In the genomic region with DNA sequence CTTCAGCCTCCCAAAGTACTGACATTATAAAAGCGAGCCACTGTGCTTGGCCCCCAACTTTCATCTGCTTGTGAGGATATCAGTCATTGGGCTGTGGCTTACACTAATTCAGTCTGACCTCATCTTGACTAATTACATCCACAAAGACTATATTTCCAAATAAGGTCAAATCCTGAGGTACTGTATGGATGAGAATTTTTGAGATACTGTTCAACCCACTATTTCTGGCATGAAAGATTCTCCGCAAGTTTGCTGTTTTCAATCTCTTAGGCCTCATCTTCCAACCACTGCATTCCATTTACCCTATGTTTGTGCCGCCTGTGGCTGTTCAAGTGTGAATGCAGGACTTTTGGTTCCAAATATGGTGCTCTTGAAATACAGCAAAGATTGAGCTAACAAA, we compare ENCODE assay signal across 1 cellular context.
TF ChIP-seq lines count a peak whose summit lies in the region.

No MANE protein-coding gene starts in this region.

TF ChIP-seq in WTC11, 78 proteins besides CTCF, POLR2A, EP300 and RAD21 (continued from another document):
- TF ChIP-seq ARID4B (CRISPR knock-in tag; IDR thresholded peaks at IDR 0.05; ENCODE audit: borderline replicate concordance) (no peak), FOXP1 (CRISPR knock-in tag; IDR thresholded peaks at IDR 0.05; ENCODE audit: borderline replicate concordance) (no peak), JUN (CRISPR knock-in tag; IDR thresholded peaks at IDR 0.05) (no peak), IRF2 (CRISPR knock-in tag; IDR thresholded peaks at IDR 0.05; ENCODE audit: borderline replicate concordance, low read depth) (no peak), SP1 (CRISPR knock-in tag; conservative IDR thresholded peaks at IDR 0.05) (no peak), ZBTB43 (CRISPR knock-in tag; IDR thresholded peaks at IDR 0.05) (no peak)
- TF ChIP-seq, protein P1, sequence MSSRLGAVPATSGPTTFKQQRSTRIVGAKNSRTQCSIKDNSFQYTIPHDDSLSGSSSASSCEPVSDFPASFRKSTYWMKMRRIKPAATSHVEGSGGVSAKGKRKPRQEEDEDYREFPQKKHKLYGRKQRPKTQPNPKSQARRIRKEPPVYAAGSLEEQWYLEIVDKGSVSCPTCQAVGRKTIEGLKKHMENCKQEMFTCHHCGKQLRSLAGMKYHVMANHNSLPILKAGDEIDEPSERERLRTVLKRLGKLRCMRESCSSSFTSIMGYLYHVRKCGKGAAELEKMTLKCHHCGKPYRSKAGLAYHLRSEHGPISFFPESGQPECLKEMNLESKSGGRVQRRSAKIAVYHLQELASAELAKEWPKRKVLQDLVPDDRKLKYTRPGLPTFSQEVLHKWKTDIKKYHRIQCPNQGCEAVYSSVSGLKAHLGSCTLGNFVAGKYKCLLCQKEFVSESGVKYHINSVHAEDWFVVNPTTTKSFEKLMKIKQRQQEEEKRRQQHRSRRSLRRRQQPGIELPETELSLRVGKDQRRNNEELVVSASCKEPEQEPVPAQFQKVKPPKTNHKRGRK (CRISPR knock-in tag; IDR thresholded peaks at IDR 0.05; ENCODE audit: borderline replicate concordance): no peak
TF ChIP-seq in WTC11: peak in this region for 0.
